8 cellular contexts compared by ENCODE assay signal in genomic region chr16:84730406-84731106, GRCh38. TPM values are rescaled to one million over a fixed set of nuclear protein-coding genes. Genes with fewer than 3 reads are reported as not detected.
DNase-seq lines count a peak whose midpoint lies in the region; ATAC-seq and TF ChIP-seq lines count a peak whose summit lies in the region.

No MANE protein-coding gene starts in this region.

- no peak for TF ChIP-seq POLR2A in erythroblast (IDR thresholded peaks at IDR 0.05; ENCODE audit: low read length)

- TF ChIP-seq CTCF in CD8-positive, alpha-beta T cell (IDR thresholded peaks at IDR 0.05): no peak

- peaks cover 19% of the 10 kb centered on the region for H3K4me1 ChIP-seq in CD8-positive, alpha-beta T cell (ENCODE audit: insufficient read depth, low read length)

- H3K36me3 ChIP-seq in CD8-positive, alpha-beta T cell (ENCODE audit: insufficient read depth, low read length): peaks cover 3% of the 10 kb centered on the region

- H3K4me3 ChIP-seq in CD8-positive, alpha-beta T cell (ENCODE audit: low read depth, low read length): no peak overlapping the region
- H3K4me3 ChIP-seq in Jurkat, Clone E6-1 (ENCODE audit: low read length): no peak overlapping the region; the same call in 1 of the 2 replicates

- H3K27ac ChIP-seq in CD8-positive, alpha-beta T cell (ENCODE audit: low read depth, low read length): no peak overlapping the region

- no peaks in the 10 kb centered on the region for H3K9me3 ChIP-seq in CD8-positive, alpha-beta T cell (ENCODE audit: low read length)

- POLR2A ChIA-PET in CD8-positive, alpha-beta T cell (lab: Charles Lee): interaction anchor here (0.7 to 0.8 kb wide), 2 partner anchors 17 to 89 kb away, joined by 3 read pairs; no protein-coding TSS in a partner anchor

- no peaks in the 10 kb centered on the region for H3K9me3 Mint-ChIP-seq in CD8-positive, alpha-beta T cell
- H3K9me3 Mint-ChIP-seq in T-helper 2 cell treated with Interferon-gamma antibody and Interleukin-4, amounts not matched to agents 5 μg/mL and 100 μg/mL, for 36 hours: no peaks in the 10 kb centered on the region
- no peaks in the 10 kb centered on the region for H3K9me3 Mint-ChIP-seq in naive B cell

- intact Hi-C loops in CD8-positive, alpha-beta T cell (cut with DNase I, micrococcal nuclease): loop anchor here in 1 of 2 experiments (10.0 kb wide), 1 partner anchor 646 kb away; no protein-coding TSS in a partner anchor

- CTCF ChIA-PET in CD8-positive, alpha-beta T cell (lab: Charles Lee): interaction anchor here (1.5 to 20.7 kb wide), 4 partner anchors 8 to 220 kb away, joined by 3 to 327 read pairs (median 70); no protein-coding TSS in a partner anchor

- peak in 2 of 7 experiments; percentile 30 to 35 for DNase-seq in CD8-positive, alpha-beta T cell
- peak; percentile 41 for DNase-seq in Jurkat, Clone E6-1 (ENCODE audit: low read depth, low spot score)
- DNase-seq in T-helper 2 cell treated with Interferon-gamma antibody and Interleukin-4, amounts not matched to agents 5 μg/mL and 100 μg/mL, for 36 hours (ENCODE audit: low spot score): no peak
- DNase-seq in erythroblast (lab: John Stamatoyannopoulos, UW) (peak; percentile 75 to 81), naive B cell (peak; percentile 31)

- H3K27me3 ChIP-seq in CD8-positive, alpha-beta T cell (ENCODE audit: insufficient read depth, low read length): no peaks in the 10 kb centered on the region

- H3K36me3 Mint-ChIP-seq in CD8-positive, alpha-beta T cell: peaks cover 16% of the 10 kb centered on the region
- H3K36me3 Mint-ChIP-seq in T-helper 2 cell treated with Interferon-gamma antibody and Interleukin-4, amounts not matched to agents 5 μg/mL and 100 μg/mL, for 36 hours (ENCODE audit: low read depth): peaks cover 11% of the 10 kb centered on the region
- no peaks in the 10 kb centered on the region for H3K36me3 Mint-ChIP-seq in naive B cell

- no peaks in the 10 kb centered on the region for H3K27me3 Mint-ChIP-seq in CD8-positive, alpha-beta T cell (ENCODE audit: low read depth)
- H3K27me3 Mint-ChIP-seq in T-helper 2 cell treated with Interferon-gamma antibody and Interleukin-4, amounts not matched to agents 5 μg/mL and 100 μg/mL, for 36 hours (ENCODE audit: low read depth): no peaks in the 10 kb centered on the region
- H3K27me3 Mint-ChIP-seq in naive B cell: no peaks in the 10 kb centered on the region

- H3K27ac Mint-ChIP-seq in CD8-positive, alpha-beta T cell: no peak overlapping the region
- peak overlapping the region; percentile 74 for H3K27ac Mint-ChIP-seq in T-helper 2 cell treated with Interferon-gamma antibody and Interleukin-4, amounts not matched to agents 5 μg/mL and 100 μg/mL, for 36 hours
- H3K27ac Mint-ChIP-seq in naive B cell: peak overlapping the region in 4 of 6 donors; percentile 34 to 84 (median 74)

- ATAC-seq in CD8-positive, alpha-beta T cell: peak; percentile 48
- ATAC-seq in GM18907 (IDR thresholded peaks at IDR 0.05; ENCODE audit: unreplicated experiment) (peak; percentile 42), naive B cell (ENCODE audit: low read depth in 2 of 2) (peak; percentile 63 to 67), HG03025 (IDR thresholded peaks at IDR 0.05; ENCODE audit: low FRiP score, unreplicated experiment) (no peak), HG02623 (IDR thresholded peaks at IDR 0.05; ENCODE audit: unreplicated experiment) (no peak)

- H3K4me1 Mint-ChIP-seq in CD8-positive, alpha-beta T cell (ENCODE audit: low read depth): peaks cover 40% of the 10 kb centered on the region
- peaks cover 41% of the 10 kb centered on the region for H3K4me1 Mint-ChIP-seq in T-helper 2 cell treated with Interferon-gamma antibody and Interleukin-4, amounts not matched to agents 5 μg/mL and 100 μg/mL, for 36 hours (ENCODE audit: low read depth)
- peaks cover 39 to 64% (median 56%) of the 10 kb centered on the region in 3 donors for H3K4me1 Mint-ChIP-seq in naive B cell

- H3K4me3 Mint-ChIP-seq in CD8-positive, alpha-beta T cell: no peak overlapping the region
- peak overlapping the region; percentile 45 for H3K4me3 Mint-ChIP-seq in T-helper 2 cell treated with Interferon-gamma antibody and Interleukin-4, amounts not matched to agents 5 μg/mL and 100 μg/mL, for 36 hours
- peak overlapping the region in 7 of 8 donors; percentile 19 to 79 (median 62) for H3K4me3 Mint-ChIP-seq in naive B cell

RNA-seq across cellular contexts. Expression of gene USP10, which starts 30.8 kb away (rescaled TPM):
- 100 to 1,000 TPM; 104 to 107 TPM for total RNA-seq in CD8-positive, alpha-beta T cell
- polyA plus RNA-seq in Jurkat, Clone E6-1 (2012; ENCODE audit: insufficient read depth, insufficient read length): 102 TPM
- 100 to 1,000 TPM in 1 of 6 donors, 10 to 100 TPM in 5; 69.4 to 103 (median 96.4) TPM for polyA plus RNA-seq in naive B cell (ENCODE audit: low read depth in 6 of 6)

Comparison
In these comparisons a context has a peak if more than half of its experiments do, and no peak if none do; other contexts are left out.
1. ATAC-seq: peak in CD8-positive, alpha-beta T cell (single experiment), GM18907 (single experiment) and naive B cell (2 of 2); none in HG03025 (single experiment) and HG02623 (single experiment).